Comparison of ENCODE assay signal across 20 cellular contexts in genomic region chr7:1999278-1999984, GRCh38.
A peak's percentile ranks its signal among the peaks of the same experiment; 100 is the strongest.
DNase-seq lines count a peak whose midpoint lies in the region; TF ChIP-seq lines count a peak whose summit lies in the region.
"Had no signal": no experiment of that assay in that cellular context is flagged by ENCODE, and none has a peak within 500 bp of the region (broad histone marks: within the 10 kb centered on the region; RNA-seq: fewer than 3 reads in every experiment).

No MANE protein-coding gene starts in this region.

- H3K9ac ChIP-seq in BLaER1 treated with 17β-estradiol and CSF1 and Interleukin-3, amounts not matched to agents 10 nM and 100 nM: peak overlapping the region in 1 of 11 experiments; percentile 16; a peak in 2 of 22 replicates
- H3K9ac ChIP-seq in endodermal cell (ENCODE audit: extremely low read depth, low read length, poor library complexity, severe bottlenecking): no peak overlapping the region

- H3K9me3 ChIP-seq in BLaER1 treated with 17β-estradiol and CSF1 and Interleukin-3, amounts not matched to agents 10 nM and 100 nM (replicated peaks in 1 of 11): no peaks in the 10 kb centered on the region
- H3K9me3 ChIP-seq in Caco-2 (no peaks in the 10 kb centered on the region), endodermal cell (ENCODE audit: control insufficient read depth, low read length) (no peaks in the 10 kb centered on the region), spleen (no peaks in the 10 kb centered on the region)

- H4K20me1 ChIP-seq in BLaER1 treated with 17β-estradiol and CSF1 and Interleukin-3, amounts not matched to agents 10 nM and 100 nM: peaks cover 96 to 100% (median 99%) of the 10 kb centered on the region in 11 experiments; a peak in 21 of 22 replicates

- intact Hi-C loops in Caco-2 (cut with micrococcal nuclease; ENCODE audit: unreplicated experiment) (no loop called here), spleen (cut with DNase I; ENCODE audit: low total_unique reads) (no loop called here)

- no peak for DNase-seq in Caco-2
- DNase-seq in endodermal cell: no peak
- DNase-seq in spleen: peak; percentile 51
- DNase-seq in central memory CD4-positive, alpha-beta T cell: no peak
- DNase-seq in Kasumi-1 (lab: John Stamatoyannopoulos, UW): no peak
- no peak for DNase-seq in stimulated activated naive CD4-positive, alpha-beta T cell treated with Interleukin-2 at 50 U/mL for 16 hours (lab: John Stamatoyannopoulos, UW)
- DNase-seq: activated CD4-positive, CD25-positive, alpha-beta regulatory T cell; activated naive CD4-positive, alpha-beta T cell treated with Interleukin-2 at 50 U/mL for 16 hours; DMS153; left colon; mesenchymal stem cell; NCI-H1092; NCI-H187; NCI-H2171 treated with DMSO at 0.1 percent for 48 hours; NCI-H526; SW 1271; trophoblast cell had no signal

- POLR2A ChIA-PET in Caco-2 (lab: Charles Lee): no interaction called here

- 93 to 98% methylated on average over 13 to 21 of the region's 21 CpGs for WGBS in endodermal cell (ENCODE audit: insufficient coverage in 1 of 2, insufficient read length in 1 of 2), 2 experiments
- WGBS in spleen, 5 donors: 90 to 93% (median 92%) methylated on average over 20 to 21 of the region's 21 CpGs

- peak overlapping the region; percentile 14 for H3K27ac Mint-ChIP-seq in Caco-2 (ENCODE audit: unreplicated experiment)
- H3K27ac Mint-ChIP-seq in endodermal cell: peak overlapping the region; percentile 56
- H3K27ac Mint-ChIP-seq: dendritic cell treated with granulocyte-macrophage colony-stimulating factor and Interleukin-4, amounts not matched to agents 40 ng/mL and 50 ng/mL, for 4 days had no signal

- peaks cover 4 to 31% (median 13%) of the 10 kb centered on the region in 11 experiments; a peak in 14 of 22 replicates for H3K36me3 ChIP-seq in BLaER1 treated with 17β-estradiol and CSF1 and Interleukin-3, amounts not matched to agents 10 nM and 100 nM
- H3K36me3 ChIP-seq in Caco-2 (ENCODE audit: control insufficient read depth, insufficient read depth, low read length): no peaks in the 10 kb centered on the region
- no peaks in the 10 kb centered on the region for H3K36me3 ChIP-seq in endodermal cell (ENCODE audit: control insufficient read depth, insufficient read depth, low read length)
- peaks cover 0 to 45% (median 1%) of the 10 kb centered on the region in 6 donors for H3K36me3 ChIP-seq in spleen

- TF ChIP-seq CTCF in Caco-2 (IDR thresholded peaks at IDR 0.05; ENCODE audit: insufficient read depth in 1 of 2, low read depth in 1 of 2, low read length in 1 of 2, severe bottlenecking in 1 of 2, unreplicated experiment in 1 of 2) (no peak), endodermal cell (conservative IDR thresholded peaks at IDR 0.05) (no peak), spleen (IDR thresholded peaks at IDR 0.05 in 8 of 11, conservative IDR thresholded peaks at IDR 0.05 in 3 of 11) (no peak)

- H3K27me3 Mint-ChIP-seq in Caco-2 (ENCODE audit: insufficient read depth, unreplicated experiment) (no peaks in the 10 kb centered on the region), endodermal cell (ENCODE audit: insufficient read depth) (no peaks in the 10 kb centered on the region)
- H3K27me3 Mint-ChIP-seq: dendritic cell treated with granulocyte-macrophage colony-stimulating factor and Interleukin-4, amounts not matched to agents 40 ng/mL and 50 ng/mL, for 4 days had no signal

- no TSS peak for BruUV-seq in Caco-2 (replicated peaks; lab: Mats Ljungman, UMichigan)

- H3K36me3 Mint-ChIP-seq in Caco-2 (ENCODE audit: insufficient read depth, unreplicated experiment): peaks cover 23% of the 10 kb centered on the region
- H3K36me3 Mint-ChIP-seq in endodermal cell (ENCODE audit: low read depth): no peaks in the 10 kb centered on the region

- no peak overlapping the region for H3K4me3 Mint-ChIP-seq in Caco-2 (ENCODE audit: unreplicated experiment)
- H3K4me3 Mint-ChIP-seq in endodermal cell: no peak overlapping the region
- H3K4me3 Mint-ChIP-seq: dendritic cell treated with granulocyte-macrophage colony-stimulating factor and Interleukin-4, amounts not matched to agents 40 ng/mL and 50 ng/mL, for 4 days had no signal

- H3K9me3 Mint-ChIP-seq in Caco-2 (ENCODE audit: unreplicated experiment): no peaks in the 10 kb centered on the region
- no peaks in the 10 kb centered on the region for H3K9me3 Mint-ChIP-seq in endodermal cell
- H3K9me3 Mint-ChIP-seq: dendritic cell treated with granulocyte-macrophage colony-stimulating factor and Interleukin-4, amounts not matched to agents 40 ng/mL and 50 ng/mL, for 4 days had no signal

- H3K27me3 ChIP-seq in BLaER1 treated with 17β-estradiol and CSF1 and Interleukin-3, amounts not matched to agents 10 nM and 100 nM: peaks cover 0 to 74% (median 5%) of the 10 kb centered on the region in 11 experiments; a peak in 10 of 22 replicates
- no peaks in the 10 kb centered on the region for H3K27me3 ChIP-seq in Caco-2 (replicated peaks; ENCODE audit: control insufficient read depth, insufficient read depth, low read length)
- H3K27me3 ChIP-seq in endodermal cell (ENCODE audit: control insufficient read depth, insufficient read depth, low read length, poor library complexity, severe bottlenecking): no peaks in the 10 kb centered on the region
- no peaks in the 10 kb centered on the region for H3K27me3 ChIP-seq in spleen (replicated peaks in 1 of 7)

- H3K4me2 ChIP-seq in BLaER1 treated with 17β-estradiol and CSF1 and Interleukin-3, amounts not matched to agents 10 nM and 100 nM: peak overlapping the region; percentile 75 to 93 (median 86); a peak in 21 of 22 replicates

- no peak overlapping the region for H3K27ac ChIP-seq in BLaER1 treated with 17β-estradiol and CSF1 and Interleukin-3, amounts not matched to agents 10 nM and 100 nM
- H3K27ac ChIP-seq in endodermal cell (ENCODE audit: low read depth, low read length) (no peak overlapping the region), spleen (no peak overlapping the region)
- H3K27ac ChIP-seq: skin epidermis had no signal

- no peaks in the 10 kb centered on the region for H3K4me1 Mint-ChIP-seq in Caco-2 (ENCODE audit: low read depth, unreplicated experiment)
- no peaks in the 10 kb centered on the region for H3K4me1 Mint-ChIP-seq in endodermal cell

- CTCF ChIA-PET in Caco-2 (lab: Charles Lee): no interaction called here

- no peak overlapping the region for H3K4me3 ChIP-seq in BLaER1 treated with 17β-estradiol and CSF1 and Interleukin-3, amounts not matched to agents 10 nM and 100 nM
- H3K4me3 ChIP-seq in Caco-2 (ENCODE audit: low read depth, low read length): no peak overlapping the region
- H3K4me3 ChIP-seq in endodermal cell (ENCODE audit: low read length): no peak overlapping the region
- H3K4me3 ChIP-seq in spleen: no peak overlapping the region
- H3K4me3 ChIP-seq: skin epidermis had no signal

- peaks cover 26 to 100% (median 98%) of the 10 kb centered on the region in 10 experiments for H3K4me1 ChIP-seq in BLaER1 treated with 17β-estradiol and CSF1 and Interleukin-3, amounts not matched to agents 10 nM and 100 nM
- H3K4me1 ChIP-seq in Caco-2 (no peaks in the 10 kb centered on the region), endodermal cell (ENCODE audit: control insufficient read depth, insufficient read depth, low read length) (no peaks in the 10 kb centered on the region), spleen (peaks cover 0 to 21% (median 7%) of the 10 kb centered on the region in 6 donors)

- no peak for TF ChIP-seq POLR2A in spleen (IDR thresholded peaks at IDR 0.05)
